Comparison of ENCODE assay signal across 8 cellular contexts in the genomic region with DNA sequence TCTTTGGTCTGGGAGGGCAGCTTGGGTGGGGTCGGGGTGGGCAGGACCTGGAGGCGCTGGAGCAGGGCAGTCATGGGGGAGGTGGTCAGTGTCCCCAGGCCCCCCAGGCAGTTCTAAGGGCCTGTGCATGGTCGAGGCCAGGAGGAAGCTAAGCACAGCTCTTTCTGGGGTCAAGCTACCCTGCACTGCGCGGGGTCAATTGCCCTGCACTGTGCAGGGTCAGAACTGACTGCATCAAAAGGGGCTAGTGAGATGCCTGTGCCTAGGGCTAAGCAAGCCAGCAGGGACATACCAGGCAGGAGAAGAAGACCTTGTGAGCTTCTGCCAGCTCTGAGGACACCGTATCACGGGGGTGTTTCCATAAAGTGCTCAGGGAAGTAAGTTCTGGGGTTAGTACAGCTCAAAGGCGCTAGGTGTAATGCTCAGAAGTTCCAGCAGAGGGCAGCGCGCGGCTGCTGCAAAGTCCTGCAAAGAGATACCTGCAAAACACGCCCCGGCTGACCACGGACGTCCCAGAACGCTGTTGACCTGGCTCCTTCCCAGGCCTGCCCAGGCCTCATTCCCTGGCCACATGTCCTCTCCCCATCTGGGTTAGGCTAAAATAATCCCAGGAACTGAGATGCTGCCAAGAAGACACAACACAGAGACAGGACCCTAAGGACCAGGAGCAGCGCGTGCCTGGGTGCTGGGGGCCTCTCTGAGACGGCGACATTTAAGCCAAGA. TPM values are rescaled to one million over a fixed set of nuclear protein-coding genes. Genes with fewer than 3 reads are reported as not detected.
DNase-seq lines count a peak whose midpoint lies in the region; ATAC-seq, FAIRE-seq and TF ChIP-seq lines count a peak whose summit lies in the region.

No MANE protein-coding gene starts in this region.

- no peak overlapping the region for H3K27ac Mint-ChIP-seq in activated T-cell treated with anti-CD3 and anti-CD28 coated beads, Interleukin-2, amount 50 U/mL, for 72 hours
- no peak overlapping the region for H3K27ac Mint-ChIP-seq in neural crest cell (ENCODE audit: unreplicated experiment)

- peak; percentile 50 for ATAC-seq in HG03439 (IDR thresholded peaks at IDR 0.05; ENCODE audit: unreplicated experiment)
- peak; percentile 86 for ATAC-seq in activated T-cell treated with anti-CD3 and anti-CD28 coated beads, Interleukin-2, amount 50 U/mL, for 72 hours (replicated peaks in 1 of 2)
- peak; percentile 69 for ATAC-seq in stimulated activated naive CD8-positive, alpha-beta T cell treated with anti-CD3 and anti-CD28 coated beads, Interleukin-15, Interleukin-2, amounts not matched to agents 100 U/mL and 50 U/mL, for 24 hours

- DNase-seq in NK-92 treated with Interleukin-12 subunit alpha and Interleukin-12 subunit beta, amount 100 ng/mL, for 24 hours (lab: John Stamatoyannopoulos, UW): peak; percentile 33
- DNase-seq in NK-92 (lab: John Stamatoyannopoulos, UW; ENCODE audit: unreplicated experiment) (no peak), RCC 7860 (ENCODE audit: low spot score) (peak; percentile 29), fibroblast of peridontal ligament (ENCODE audit: extremely low read depth) (peak; percentile 68), neural crest cell (ENCODE audit: low read depth, low spot score) (peak; percentile 86)
- peak; percentile 76 to 85 for DNase-seq in activated T-cell treated with anti-CD3 and anti-CD28 coated beads, Interleukin-2, amount 50 U/mL, for 72 hours
- peak; percentile 83 for DNase-seq in stimulated activated naive CD8-positive, alpha-beta T cell treated with anti-CD3 and anti-CD28 coated beads, Interleukin-15, Interleukin-2, amounts not matched to agents 100 U/mL and 50 U/mL, for 24 hours

- H3K4me3 Mint-ChIP-seq in activated T-cell treated with anti-CD3 and anti-CD28 coated beads, Interleukin-2, amount 50 U/mL, for 72 hours: no peak overlapping the region
- no peak overlapping the region for H3K4me3 Mint-ChIP-seq in neural crest cell

- peak; percentile 96 for TF ChIP-seq CTCF in neural crest cell (conservative IDR thresholded peaks at IDR 0.05)

- no peaks in the 10 kb centered on the region for H3K36me3 Mint-ChIP-seq in activated T-cell treated with anti-CD3 and anti-CD28 coated beads, Interleukin-2, amount 50 U/mL, for 72 hours (ENCODE audit: insufficient read depth in 2 of 2)
- H3K36me3 Mint-ChIP-seq in neural crest cell (ENCODE audit: low read depth): no peaks in the 10 kb centered on the region

- no peak for FAIRE-seq in RCC 7860 (lab: Jason Lieb, UNC)

- no peaks in the 10 kb centered on the region for H3K9me3 Mint-ChIP-seq in activated T-cell treated with anti-CD3 and anti-CD28 coated beads, Interleukin-2, amount 50 U/mL, for 72 hours
- H3K9me3 Mint-ChIP-seq in neural crest cell: no peaks in the 10 kb centered on the region

- peaks cover 8% of the 10 kb centered on the region for H3K4me1 Mint-ChIP-seq in activated T-cell treated with anti-CD3 and anti-CD28 coated beads, Interleukin-2, amount 50 U/mL, for 72 hours (ENCODE audit: low read depth)
- H3K4me1 Mint-ChIP-seq in neural crest cell: peaks cover 28% of the 10 kb centered on the region

- H3K27me3 Mint-ChIP-seq in activated T-cell treated with anti-CD3 and anti-CD28 coated beads, Interleukin-2, amount 50 U/mL, for 72 hours (ENCODE audit: low read depth): peaks cover 15% of the 10 kb centered on the region
- H3K27me3 Mint-ChIP-seq in neural crest cell (ENCODE audit: low read depth): peaks cover 3% of the 10 kb centered on the region

RNA-seq across cellular contexts. Expression of gene IQSEC1, which starts 18.8 kb away (rescaled TPM):
- total RNA-seq in activated T-cell treated with anti-CD3 and anti-CD28 coated beads, Interleukin-2, amount 50 U/mL, for 72 hours: 10 to 100 TPM; 31.2 to 53.5 TPM
- total RNA-seq in neural crest cell: 31.3 and 32.1 TPM in 2 replicates
